ENCODE assay signal across 1 cellular context in genomic region chr21:45356653-45357435, GRCh38.
TF ChIP-seq lines count a peak whose summit lies in the region.

No MANE protein-coding gene starts in this region.

TF ChIP-seq in HepG2, 621 proteins besides CTCF, POLR2A, EP300 and RAD21 (continued from another document and continues in another):
- no peak for TF ChIP-seq DBP (CRISPR knock-in tag; IDR thresholded peaks at IDR 0.05; ENCODE audit: not compliant biosample characterization)
- TF ChIP-seq KDM6A (CRISPR knock-in tag; IDR thresholded peaks at IDR 0.05; ENCODE audit: low read depth): peak; percentile 46; the same call in 1 of the 2 replicates
- no peak for TF ChIP-seq USF2 (IDR thresholded peaks at IDR 0.05; ENCODE audit: low read depth, low read length)
- no peak for TF ChIP-seq USF2 (CRISPR knock-in tag; IDR thresholded peaks at IDR 0.05; ENCODE audit: borderline replicate concordance)
- TF ChIP-seq ZNF142 (CRISPR knock-in tag; IDR thresholded peaks at IDR 0.05): no peak
- TF ChIP-seq NCOR1 (IDR thresholded peaks at IDR 0.05; ENCODE audit: borderline replicate concordance, low read length): peak; percentile 93
- no peak for TF ChIP-seq TBP (CRISPR knock-in tag; IDR thresholded peaks at IDR 0.05)
- TF ChIP-seq MXD3 (CRISPR knock-in tag; IDR thresholded peaks at IDR 0.05): no peak
- TF ChIP-seq ZNF670 (CRISPR knock-in tag; IDR thresholded peaks at IDR 0.05; ENCODE audit: borderline replicate concordance): no peak
- no peak; the same call in 1 of the 2 replicates for TF ChIP-seq HIC2 (CRISPR knock-in tag; IDR thresholded peaks at IDR 0.05; ENCODE audit: low read depth)
- peak; percentile 82 for TF ChIP-seq PAXIP1 (CRISPR knock-in tag; conservative IDR thresholded peaks at IDR 0.05)
- no peak for TF ChIP-seq ZNF414 (CRISPR knock-in tag; IDR thresholded peaks at IDR 0.05)
- peak; percentile 34; the same call in 1 of the 2 replicates for TF ChIP-seq ZNF33B (CRISPR knock-in tag; IDR thresholded peaks at IDR 0.05)
- TF ChIP-seq TSC22D2 (CRISPR knock-in tag; IDR thresholded peaks at IDR 0.05; ENCODE audit: borderline replicate concordance): no peak
- no peak for TF ChIP-seq RFXANK (CRISPR knock-in tag; IDR thresholded peaks at IDR 0.05)
- no peak for TF ChIP-seq TERF1 (CRISPR knock-in tag; IDR thresholded peaks at IDR 0.05)
- no peak for TF ChIP-seq ZUFSP (CRISPR knock-in tag; IDR thresholded peaks at IDR 0.05; ENCODE audit: borderline replicate concordance)
- TF ChIP-seq HMGA1 (CRISPR knock-in tag; conservative IDR thresholded peaks at IDR 0.05): no peak
- no peak for TF ChIP-seq MTF2 (CRISPR knock-in tag; IDR thresholded peaks at IDR 0.05; ENCODE audit: borderline replicate concordance)
- TF ChIP-seq CENPBD1 (CRISPR knock-in tag; IDR thresholded peaks at IDR 0.05; ENCODE audit: borderline replicate concordance, low read depth): no peak
- no peak for TF ChIP-seq TRIM24 (CRISPR knock-in tag; IDR thresholded peaks at IDR 0.05)
- TF ChIP-seq ZFP1 (CRISPR knock-in tag; IDR thresholded peaks at IDR 0.05): no peak
- TF ChIP-seq HOXD1 (CRISPR knock-in tag; IDR thresholded peaks at IDR 0.05): no peak
- no peak for TF ChIP-seq ELK4 (CRISPR knock-in tag; IDR thresholded peaks at IDR 0.05; ENCODE audit: borderline replicate concordance)
- no peak for TF ChIP-seq SNAI1 (CRISPR knock-in tag; IDR thresholded peaks at IDR 0.05; ENCODE audit: borderline replicate concordance)
- no peak for TF ChIP-seq FOXO4 (CRISPR knock-in tag; conservative IDR thresholded peaks at IDR 0.05)
- no peak for TF ChIP-seq ZNF75D (CRISPR knock-in tag; IDR thresholded peaks at IDR 0.05; ENCODE audit: borderline replicate concordance)
- TF ChIP-seq SOX6 (IDR thresholded peaks at IDR 0.05): 0 out of 2 replicates have a peak, but pooled peaks have one; percentile 73
- peak; percentile 100 for TF ChIP-seq SOX6 (CRISPR knock-in tag; IDR thresholded peaks at IDR 0.05)
